In genomic region chr5:65825388-65826328, GRCh38 we compare ENCODE assay signal across 8 cellular contexts.
DNase-seq lines count a peak whose midpoint lies in the region; ATAC-seq lines count a peak whose summit lies in the region.
"Had no signal": no experiment of that assay in that cellular context is flagged by ENCODE, and none has a peak within 500 bp of the region (broad histone marks: within the 10 kb centered on the region; RNA-seq: fewer than 3 reads in every experiment).

No MANE protein-coding gene starts in this region.

- peaks cover 17% of the 10 kb centered on the region for H3K36me3 Mint-ChIP-seq in stimulated activated memory B cell treated with anti-CD40 and anti-IgM and Interleukin-4, amounts not matched to agents 10 μg/mL and 1 μg/mL and 100 μg/mL, for 72 hours
- H3K36me3 Mint-ChIP-seq in activated T-cell treated with anti-CD3 and anti-CD28 coated beads, Interleukin-2, amount 50 U/mL, for 24 hours (ENCODE audit: low read depth): peaks cover 18% of the 10 kb centered on the region

- ATAC-seq in GM19324 (IDR thresholded peaks at IDR 0.05; ENCODE audit: low FRiP score, unreplicated experiment) (peak; percentile 36), HG02885 (IDR thresholded peaks at IDR 0.05; ENCODE audit: poor library complexity, unreplicated experiment) (peak; percentile 68)
- ATAC-seq in stimulated activated memory B cell treated with anti-CD40 and anti-IgM and Interleukin-4, amounts not matched to agents 10 μg/mL and 1 μg/mL and 100 μg/mL, for 72 hours: peak; percentile 84

- no peaks in the 10 kb centered on the region for H3K27me3 Mint-ChIP-seq in stimulated activated memory B cell treated with anti-CD40 and anti-IgM and Interleukin-4, amounts not matched to agents 10 μg/mL and 1 μg/mL and 100 μg/mL, for 72 hours
- no peaks in the 10 kb centered on the region for H3K27me3 Mint-ChIP-seq in activated T-cell treated with anti-CD3 and anti-CD28 coated beads, Interleukin-2, amount 50 U/mL, for 24 hours

- peak overlapping the region; percentile 10 for H3K27ac Mint-ChIP-seq in stimulated activated memory B cell treated with anti-CD40 and anti-IgM and Interleukin-4, amounts not matched to agents 10 μg/mL and 1 μg/mL and 100 μg/mL, for 72 hours
- H3K27ac Mint-ChIP-seq in activated T-cell treated with anti-CD3 and anti-CD28 coated beads, Interleukin-2, amount 50 U/mL, for 24 hours: no peak overlapping the region

- H3K4me3 Mint-ChIP-seq in stimulated activated memory B cell treated with anti-CD40 and anti-IgM and Interleukin-4, amounts not matched to agents 10 μg/mL and 1 μg/mL and 100 μg/mL, for 72 hours: no peak overlapping the region
- H3K4me3 Mint-ChIP-seq in activated T-cell treated with anti-CD3 and anti-CD28 coated beads, Interleukin-2, amount 50 U/mL, for 24 hours: no peak overlapping the region

- H3K9me3 Mint-ChIP-seq in stimulated activated memory B cell treated with anti-CD40 and anti-IgM and Interleukin-4, amounts not matched to agents 10 μg/mL and 1 μg/mL and 100 μg/mL, for 72 hours: no peaks in the 10 kb centered on the region
- no peaks in the 10 kb centered on the region for H3K9me3 Mint-ChIP-seq in activated T-cell treated with anti-CD3 and anti-CD28 coated beads, Interleukin-2, amount 50 U/mL, for 24 hours

- H3K4me1 Mint-ChIP-seq in stimulated activated memory B cell treated with anti-CD40 and anti-IgM and Interleukin-4, amounts not matched to agents 10 μg/mL and 1 μg/mL and 100 μg/mL, for 72 hours: peaks cover 32% of the 10 kb centered on the region
- H3K4me1 Mint-ChIP-seq in activated T-cell treated with anti-CD3 and anti-CD28 coated beads, Interleukin-2, amount 50 U/mL, for 24 hours (ENCODE audit: low read depth): peaks cover 11% of the 10 kb centered on the region

- peak; percentile 96 for DNase-seq in NOMO-1 treated with DMSO at 0.1 percent for 48 hours (lab: John Stamatoyannopoulos, UW; ENCODE audit: unreplicated experiment)
- DNase-seq in middle frontal gyrus (ENCODE audit: extremely low spot score, low spot score): no peak
- no peak for DNase-seq in activated T-cell treated with anti-CD3 and anti-CD28 coated beads, Interleukin-2, amount 50 U/mL, for 24 hours
- no peak for DNase-seq in NCI-H1930 (lab: John Stamatoyannopoulos, UW)
- DNase-seq: dorsolateral prefrontal cortex had no signal
